In the genomic region with DNA sequence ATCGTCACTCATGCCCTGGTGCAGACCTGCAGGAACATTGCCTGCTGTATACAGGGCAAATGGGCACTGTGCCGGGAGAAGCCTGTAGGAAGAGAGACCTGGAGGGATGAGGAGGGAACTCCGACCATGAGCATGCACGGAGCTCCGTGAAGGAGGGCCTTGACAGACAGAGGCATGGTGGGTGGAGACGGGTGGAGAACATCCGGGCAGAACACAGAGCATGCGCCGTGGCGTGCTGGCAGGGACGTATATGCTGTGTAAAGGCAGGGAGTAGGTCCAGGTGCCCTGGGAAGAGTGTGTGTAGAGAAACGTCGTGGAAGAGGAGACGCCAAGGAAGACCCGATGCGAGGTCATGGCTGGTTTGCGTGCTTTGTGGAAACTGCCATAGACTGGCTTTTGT, we compare ENCODE assay signal across 23 cellular contexts.
DNase-seq lines count a peak whose midpoint lies in the region; ATAC-seq and TF ChIP-seq lines count a peak whose summit lies in the region.
"Had no signal": no experiment of that assay in that cellular context is flagged by ENCODE, and none has a peak within 500 bp of the region (broad histone marks: within the 10 kb centered on the region; RNA-seq: fewer than 3 reads in every experiment).

No MANE protein-coding gene starts in this region.

- H4K91ac ChIP-seq in H9 (ENCODE audit: insufficient read length, low read depth, low read length) (no peak overlapping the region), neuronal stem cell (ENCODE audit: low read depth, low read length, poor library complexity) (no peak overlapping the region)

- no peak overlapping the region for H2AK5ac ChIP-seq in H9 (ENCODE audit: insufficient read length, low read length)
- H2AK5ac ChIP-seq in neuronal stem cell (ENCODE audit: low read depth, low read length), result no peak overlapping the region

- H3K23me2 ChIP-seq in H9 (ENCODE audit: insufficient read length, low read depth, low read length, poor library complexity, severe bottlenecking), result no peaks in the 10 kb centered on the region

- TF ChIP-seq CTCF in natural killer cell (IDR thresholded peaks at IDR 0.05), result no peak
- TF ChIP-seq CTCF in H9 (conservative IDR thresholded peaks at IDR 0.05), result no peak
- no peak for TF ChIP-seq CTCF in testis (IDR thresholded peaks at IDR 0.05)

- H3K4me1 Mint-ChIP-seq in natural killer cell treated with Interleukin-12 subunit alpha and Interleukin-12 subunit beta and Interleukin-15 and Interleukin-18, amount 100 ng/mL, for 72 hours (ENCODE audit: low read depth in 2 of 2), result no peaks in the 10 kb centered on the region
- H3K4me1 Mint-ChIP-seq in natural killer cell (no peaks in the 10 kb centered on the region), H9 (peaks cover 0 to 3% of the 10 kb centered on the region in 2 experiments; a peak in 2 of 4 replicates)
- H3K4me1 Mint-ChIP-seq: CD8-positive, alpha-beta memory T cell had no signal

- H2BK20ac ChIP-seq in H9 (ENCODE audit: low read depth, low read length, poor library complexity, severe bottlenecking), result no peak overlapping the region

- no peak overlapping the region for H4K8ac ChIP-seq in H9 (replicated peaks; ENCODE audit: insufficient read length, low read depth, low read length)
- H4K8ac ChIP-seq in neuronal stem cell (ENCODE audit: low read depth, low read length), result no peak overlapping the region

- no peaks in the 10 kb centered on the region for H3K27me3 Mint-ChIP-seq in natural killer cell treated with Interleukin-12 subunit alpha and Interleukin-12 subunit beta and Interleukin-15 and Interleukin-18, amount 100 ng/mL, for 72 hours
- H3K27me3 Mint-ChIP-seq in natural killer cell (ENCODE audit: low read depth in 2 of 2), result no peaks in the 10 kb centered on the region
- peaks cover 8% of the 10 kb centered on the region for H3K27me3 Mint-ChIP-seq in H9 (ENCODE audit: low read depth)
- H3K27me3 Mint-ChIP-seq: CD4-positive, alpha-beta T cell; CD8-positive, alpha-beta memory T cell had no signal

- peaks cover 4 to 41% of the 10 kb centered on the region in 2 donors for H3K36me3 ChIP-seq in neuronal stem cell (replicated peaks in 1 of 2; ENCODE audit: control insufficient read depth in 2 of 2, insufficient read depth in 2 of 2, low read length in 2 of 2)
- H3K36me3 ChIP-seq in testis (ENCODE audit: low read depth, missing control alignments), result no peaks in the 10 kb centered on the region
- H3K36me3 ChIP-seq: BE2C had no signal

- no peaks in the 10 kb centered on the region for H3K36me3 Mint-ChIP-seq in natural killer cell treated with Interleukin-12 subunit alpha and Interleukin-12 subunit beta and Interleukin-15 and Interleukin-18, amount 100 ng/mL, for 72 hours
- H3K36me3 Mint-ChIP-seq in natural killer cell, result no peaks in the 10 kb centered on the region
- peaks cover 43 to 64% (median 52%) of the 10 kb centered on the region in 3 experiments for H3K36me3 Mint-ChIP-seq in H9 (ENCODE audit: insufficient read depth in 1 of 3, low read depth in 3 of 3)

- no peak overlapping the region for H3K56ac ChIP-seq in H9 (ENCODE audit: insufficient read length, low read depth, low read length)

- H3K27ac ChIP-seq in H9 (ENCODE audit: insufficient read length, low read depth, low read length) (no peak overlapping the region), neuronal stem cell (replicated peaks; ENCODE audit: low read length) (no peak overlapping the region), testis (no peak overlapping the region)
- H3K27ac ChIP-seq: A549; BLaER1 treated with 17β-estradiol and CSF1 and Interleukin-3, amounts not matched to agents 10 nM and 100 nM had no signal

- H4K5ac ChIP-seq in H9 (ENCODE audit: insufficient read length, low read depth, low read length), result no peak overlapping the region

- H3K4me3 ChIP-seq in neuronal stem cell (ENCODE audit: low read length in 2 of 2) (peak overlapping the region in 1 of 2 donors; percentile 25), testis (no peak overlapping the region)
- H3K4me3 ChIP-seq: A549; BLaER1 treated with 17β-estradiol and CSF1 and Interleukin-3, amounts not matched to agents 10 nM and 100 nM; GM23338 had no signal

- H3K4me1 ChIP-seq in H9 (ENCODE audit: insufficient read depth, low read length), result no peaks in the 10 kb centered on the region
- H3K4me1 ChIP-seq in neuronal stem cell (ENCODE audit: control insufficient read depth in 2 of 2, insufficient read depth in 1 of 2, low read depth in 1 of 2, low read length in 2 of 2), result no peaks in the 10 kb centered on the region
- H3K4me1 ChIP-seq in testis, result no peaks in the 10 kb centered on the region
- H3K4me1 ChIP-seq: BE2C; BLaER1 treated with 17β-estradiol and CSF1 and Interleukin-3, amounts not matched to agents 10 nM and 100 nM had no signal

- H3K9me3 ChIP-seq in H9 (ENCODE audit: control insufficient read depth, low read depth, low read length) (peaks cover 8% of the 10 kb centered on the region), neuronal stem cell (replicated peaks in 1 of 2; ENCODE audit: control insufficient read depth in 2 of 2, insufficient read depth in 1 of 2, low read depth in 1 of 2, low read length in 2 of 2) (peaks cover 0 to 3% of the 10 kb centered on the region in 2 donors), testis (no peaks in the 10 kb centered on the region)
- H3K9me3 ChIP-seq: BE2C had no signal

- no peaks in the 10 kb centered on the region for H3K79me2 ChIP-seq in H9 (ENCODE audit: insufficient read depth, low read length)

- H3K79me1 ChIP-seq in H9 (ENCODE audit: insufficient read depth, low read depth, low read length, poor library complexity, severe bottlenecking), result no peaks in the 10 kb centered on the region
- peaks cover 2% of the 10 kb centered on the region for H3K79me1 ChIP-seq in neuronal stem cell (ENCODE audit: low read depth, low read length)

- no peak overlapping the region for H3K14ac ChIP-seq in H9 (ENCODE audit: insufficient read depth, low read length)
- H3K14ac ChIP-seq in neuronal stem cell (ENCODE audit: low read length), result peak overlapping the region; percentile 82

- H3T11ph ChIP-seq in H9 (ENCODE audit: low read length), result no peak overlapping the region

- no peak overlapping the region for H3K4me3 Mint-ChIP-seq in natural killer cell treated with Interleukin-12 subunit alpha and Interleukin-12 subunit beta and Interleukin-15 and Interleukin-18, amount 100 ng/mL, for 72 hours
- H3K4me3 Mint-ChIP-seq in natural killer cell (no peak overlapping the region), H9 (no peak overlapping the region)
- H3K4me3 Mint-ChIP-seq: CD14-positive monocyte; CD4-positive, alpha-beta T cell; CD8-positive, alpha-beta memory T cell; GM23338 had no signal

- H2AFZ ChIP-seq in H9 (ENCODE audit: low read length), result no peak overlapping the region
- no peak overlapping the region for H2AFZ ChIP-seq in neuronal stem cell (ENCODE audit: low read length)
- H2AFZ ChIP-seq: GM23338 had no signal

- H2BK15ac ChIP-seq in H9 (ENCODE audit: low read depth, low read length) (no peak overlapping the region), neuronal stem cell (ENCODE audit: low read length) (no peak overlapping the region)

- H3K18ac ChIP-seq in H9 (ENCODE audit: insufficient read length, low read depth, low read length), result no peak overlapping the region
- no peak overlapping the region for H3K18ac ChIP-seq in neuronal stem cell (ENCODE audit: low read length)

- WGBS in H9 (ENCODE audit: extremely low coverage, insufficient read length, low lambda C conversion rate), result no CpG with 5 or more reads among the region's 17 CpGs
- WGBS in neuronal stem cell (ENCODE audit: extremely low coverage in 2 of 2, insufficient read length in 2 of 2, insufficient replicate concordance in 1 of 2), 2 donors, result no CpG with 5 or more reads among the region's 17 CpGs
- WGBS in testis, 2 donors, result 69 to 85% methylated on average over 17 of the region's 17 CpGs

- no peaks in the 10 kb centered on the region for H3K9me3 Mint-ChIP-seq in natural killer cell treated with Interleukin-12 subunit alpha and Interleukin-12 subunit beta and Interleukin-15 and Interleukin-18, amount 100 ng/mL, for 72 hours
- H3K9me3 Mint-ChIP-seq in natural killer cell (no peaks in the 10 kb centered on the region), H9 (peaks cover 22 to 26% of the 10 kb centered on the region in 2 experiments)
- H3K9me3 Mint-ChIP-seq: CD4-positive, alpha-beta T cell had no signal

- no peak overlapping the region for H3K4ac ChIP-seq in H9 (ENCODE audit: low read depth, low read length)
- no peak overlapping the region for H3K4ac ChIP-seq in neuronal stem cell (ENCODE audit: low read length)

- ATAC-seq in natural killer cell treated with Interleukin-12 subunit alpha and Interleukin-12 subunit beta and Interleukin-15 and Interleukin-18, amount 100 ng/mL, for 72 hours, result peak; percentile 10 to 53
- no peak for ATAC-seq in natural killer cell
- ATAC-seq in GM19328 (IDR thresholded peaks at IDR 0.05; ENCODE audit: unreplicated experiment), result no peak
- ATAC-seq: A549, GM23338 had no signal

- H3K27me3 ChIP-seq in H9 (ENCODE audit: insufficient read depth, low read length) (no peaks in the 10 kb centered on the region), neuronal stem cell (ENCODE audit: control insufficient read depth in 3 of 3, insufficient read depth in 3 of 3, low read depth in 1 of 3, low read length in 3 of 3) (no peaks in the 10 kb centered on the region), testis (no peaks in the 10 kb centered on the region)
- H3K27me3 ChIP-seq: BE2C; BLaER1 treated with 17β-estradiol and CSF1 and Interleukin-3, amounts not matched to agents 10 nM and 100 nM had no signal

- intact Hi-C loops in natural killer cell (cut with micrococcal nuclease), result no loop called here
- intact Hi-C loops in testis (cut with DNase I; ENCODE audit: low total_unique reads), result no loop called here

- DNase-seq in natural killer cell treated with Interleukin-12 subunit alpha and Interleukin-12 subunit beta and Interleukin-15 and Interleukin-18, amount 100 ng/mL, for 72 hours (ENCODE audit: low spot score), result no peak
- no peak for DNase-seq in natural killer cell
- DNase-seq in H9, result no peak
- DNase-seq in neuronal stem cell (ENCODE audit: low spot score), result no peak
- DNase-seq in testis, result peak; percentile 26
- no peak for DNase-seq in SHP77 treated with DMSO at 0.1 percent for 48 hours (lab: John Stamatoyannopoulos, UW)
- DNase-seq in GOT3 (lab: John Stamatoyannopoulos, UW), result no peak
- DNase-seq: 8988T; ACHN; AML-193; BE2C; Calu3; CD4-positive, alpha-beta T cell; CD8-positive, alpha-beta memory T cell; DMS53; DMS79 treated with DMSO at 0.1 percent for 48 hours; GF-D8; HCEC 1CT had no signal

- H3K9ac ChIP-seq in H9 (ENCODE audit: extremely low read depth, insufficient read length, low read length) (no peak overlapping the region), neuronal stem cell (ENCODE audit: low read depth, low read length, poor library complexity) (no peak overlapping the region)
- H3K9ac ChIP-seq: BLaER1 treated with 17β-estradiol and CSF1 and Interleukin-3, amounts not matched to agents 10 nM and 100 nM had no signal

- H2BK5ac ChIP-seq in H9 (ENCODE audit: insufficient read length, low read length) (no peak overlapping the region), neuronal stem cell (ENCODE audit: low read length) (peak overlapping the region; percentile 53)

- H3K23ac ChIP-seq in H9 (ENCODE audit: insufficient read length, low read depth, low read length) (no peak overlapping the region), neuronal stem cell (ENCODE audit: low read depth, low read length, poor library complexity) (no peak overlapping the region)

- no peaks in the 10 kb centered on the region for H4K20me1 ChIP-seq in H9 (ENCODE audit: control insufficient read depth, insufficient read depth, insufficient read length)
- H4K20me1 ChIP-seq: BLaER1 treated with 17β-estradiol and CSF1 and Interleukin-3, amounts not matched to agents 10 nM and 100 nM had no signal

- no peak overlapping the region for H2BK12ac ChIP-seq in H9 (ENCODE audit: insufficient read length, low read depth, low read length)
- no peak overlapping the region for H2BK12ac ChIP-seq in neuronal stem cell (ENCODE audit: low read length)

- no peak overlapping the region for H3K27ac Mint-ChIP-seq in natural killer cell treated with Interleukin-12 subunit alpha and Interleukin-12 subunit beta and Interleukin-15 and Interleukin-18, amount 100 ng/mL, for 72 hours
- H3K27ac Mint-ChIP-seq in natural killer cell (no peak overlapping the region), H9 (peak overlapping the region; percentile 5 to 69 (median 13); a peak in 2 of 7 replicates)
- H3K27ac Mint-ChIP-seq: CD4-positive, alpha-beta T cell; GM23338 had no signal

- no peak overlapping the region for H2BK120ac ChIP-seq in H9 (ENCODE audit: low read depth, low read length, poor library complexity, severe bottlenecking)
- H2BK120ac ChIP-seq in neuronal stem cell (ENCODE audit: low read depth, low read length), result no peak overlapping the region

- TF ChIP-seq POLR2A in testis (IDR thresholded peaks at IDR 0.05), result no peak

- no peak overlapping the region for H3K4me2 ChIP-seq in H9 (ENCODE audit: insufficient read depth, insufficient read length, low read length)
- H3K4me2 ChIP-seq in neuronal stem cell (ENCODE audit: insufficient read depth, low read length, poor library complexity, severe bottlenecking), result no peak overlapping the region
- H3K4me2 ChIP-seq: A549; BLaER1 treated with 17β-estradiol and CSF1 and Interleukin-3, amounts not matched to agents 10 nM and 100 nM; GM23338 had no signal

Comparison
In these comparisons a context has a peak if more than half of its experiments do, and no peak if none do; other contexts are left out.
1. ATAC-seq: peak in natural killer cell treated with Interleukin-12 subunit alpha and Interleukin-12 subunit beta and Interleukin-15 and Interleukin-18, amount 100 ng/mL, for 72 hours (2 of 2); none in natural killer cell (0 of 3) and GM19328 (single experiment).
2. H3K27ac Mint-ChIP-seq: peak in H9 (3 of 3); none in natural killer cell treated with Interleukin-12 subunit alpha and Interleukin-12 subunit beta and Interleukin-15 and Interleukin-18, amount 100 ng/mL, for 72 hours (0 of 2) and natural killer cell (0 of 2).